In genomic region chr2:203237501-203238238, GRCh38 we compare ENCODE assay signal across 9 cellular contexts. TPM values are rescaled to one million over a fixed set of nuclear protein-coding genes. Genes with fewer than 3 reads are reported as not detected.
DNase-seq lines count a peak whose midpoint lies in the region; ATAC-seq, FAIRE-seq and TF ChIP-seq lines count a peak whose summit lies in the region.
"Had no signal": no experiment of that assay in that cellular context is flagged by ENCODE, and none has a peak within 500 bp of the region (broad histone marks: within the 10 kb centered on the region; RNA-seq: fewer than 3 reads in every experiment).

No MANE protein-coding gene starts in this region.

- H3K9me3 Mint-ChIP-seq in activated naive CD4-positive, alpha-beta T cell treated with anti-CD3 and anti-CD28 coated beads for 36 hours = no peaks in the 10 kb centered on the region
- H3K9me3 Mint-ChIP-seq in activated CD4-positive, alpha-beta memory T cell treated with anti-CD3 and anti-CD28 coated beads for 36 hours = no peaks in the 10 kb centered on the region
- no peaks in the 10 kb centered on the region for H3K9me3 Mint-ChIP-seq in type B pancreatic cell

- FAIRE-seq in GM19239 (lab: Jason Lieb, UNC) = no peak

- H3K4me1 ChIP-seq in right lobe of liver = peaks cover 0 to 15% (median 4%) of the 10 kb centered on the region in 4 donors

- no peaks in the 10 kb centered on the region for H3K9me3 ChIP-seq in right lobe of liver

- WGBS in right lobe of liver (ENCODE audit: insufficient coverage, low coverage, low lambda C conversion rate, missing lambda C conversion rate) = 95% methylated on average over 14 of the region's 15 CpGs

- TF ChIP-seq POLR2A in right lobe of liver (IDR thresholded peaks at IDR 0.05) = no peak

- H3K4me3 ChIP-seq in right lobe of liver = peak overlapping the region in 2 of 3 donors; percentile 75 to 95

- no peaks in the 10 kb centered on the region for H3K27me3 Mint-ChIP-seq in activated naive CD4-positive, alpha-beta T cell treated with anti-CD3 and anti-CD28 coated beads for 36 hours (ENCODE audit: low read depth)
- no peaks in the 10 kb centered on the region for H3K27me3 Mint-ChIP-seq in activated CD4-positive, alpha-beta memory T cell treated with anti-CD3 and anti-CD28 coated beads for 36 hours
- H3K27me3 Mint-ChIP-seq in type B pancreatic cell = no peaks in the 10 kb centered on the region

- ATAC-seq in right lobe of liver = no peak
- ATAC-seq in GM21576 (IDR thresholded peaks at IDR 0.05; ENCODE audit: unreplicated experiment) = no peak
- no peak for ATAC-seq in HG02938 (IDR thresholded peaks at IDR 0.05; ENCODE audit: unreplicated experiment)

- peaks cover 30% of the 10 kb centered on the region for H3K4me1 Mint-ChIP-seq in activated naive CD4-positive, alpha-beta T cell treated with anti-CD3 and anti-CD28 coated beads for 36 hours (ENCODE audit: low read depth)
- peaks cover 27% of the 10 kb centered on the region for H3K4me1 Mint-ChIP-seq in activated CD4-positive, alpha-beta memory T cell treated with anti-CD3 and anti-CD28 coated beads for 36 hours (ENCODE audit: low read depth)
- H3K4me1 Mint-ChIP-seq in type B pancreatic cell (ENCODE audit: unreplicated experiment) = peaks cover 11% of the 10 kb centered on the region

- peaks cover 0 to 2% (median 0%) of the 10 kb centered on the region in 4 donors for H3K36me3 ChIP-seq in right lobe of liver

- H3K27me3 ChIP-seq in right lobe of liver = no peaks in the 10 kb centered on the region

- CTCF ChIA-PET in activated naive CD4-positive, alpha-beta T cell treated with anti-CD3 and anti-CD28 coated beads for 36 hours (lab: Charles Lee) = interaction anchor here (2.2 kb wide), 1 partner anchor 11 kb away, joined by 6 read pairs; no protein-coding TSS in a partner anchor
- CTCF ChIA-PET in activated CD4-positive, alpha-beta memory T cell treated with anti-CD3 and anti-CD28 coated beads for 36 hours (lab: Charles Lee) = interaction anchor here (0.6 to 2.6 kb wide), 4 partner anchors 11 to 1113 kb away, joined by 3 to 15 read pairs (median 6); partner anchors contain the start of gene WDR12

- H3K27ac ChIP-seq in right lobe of liver = no peak overlapping the region

- POLR2A ChIA-PET in activated CD4-positive, alpha-beta memory T cell treated with anti-CD3 and anti-CD28 coated beads for 36 hours (lab: Charles Lee) = interaction anchor here (1.2 to 1.7 kb wide), 3 partner anchors 327 to 697 kb away, joined by 3 to 16 read pairs (median 5); partner anchors contain the start of genes CARF and WDR12

- peaks cover 16% of the 10 kb centered on the region for H3K36me3 Mint-ChIP-seq in activated naive CD4-positive, alpha-beta T cell treated with anti-CD3 and anti-CD28 coated beads for 36 hours (ENCODE audit: low read depth)
- peaks cover 14% of the 10 kb centered on the region for H3K36me3 Mint-ChIP-seq in activated CD4-positive, alpha-beta memory T cell treated with anti-CD3 and anti-CD28 coated beads for 36 hours
- H3K36me3 Mint-ChIP-seq in type B pancreatic cell = peaks cover 18% of the 10 kb centered on the region

- peak overlapping the region; percentile 98 for H3K27ac Mint-ChIP-seq in activated naive CD4-positive, alpha-beta T cell treated with anti-CD3 and anti-CD28 coated beads for 36 hours
- peak overlapping the region; percentile 94 for H3K27ac Mint-ChIP-seq in activated CD4-positive, alpha-beta memory T cell treated with anti-CD3 and anti-CD28 coated beads for 36 hours
- H3K27ac Mint-ChIP-seq in type B pancreatic cell = no peak overlapping the region

- TF ChIP-seq CTCF in right lobe of liver (IDR thresholded peaks at IDR 0.05) = no peak
- TF ChIP-seq CTCF in type B pancreatic cell (conservative IDR thresholded peaks at IDR 0.05) = no peak

- peak overlapping the region; percentile 94 for H3K4me3 Mint-ChIP-seq in activated naive CD4-positive, alpha-beta T cell treated with anti-CD3 and anti-CD28 coated beads for 36 hours
- H3K4me3 Mint-ChIP-seq in activated CD4-positive, alpha-beta memory T cell treated with anti-CD3 and anti-CD28 coated beads for 36 hours = peak overlapping the region; percentile 86
- peak overlapping the region; percentile 97 for H3K4me3 Mint-ChIP-seq in type B pancreatic cell

- intact Hi-C loops in activated naive CD4-positive, alpha-beta T cell treated with anti-CD3 and anti-CD28 coated beads for 36 hours (cut with micrococcal nuclease) = loop anchor here (1.0 to 10.0 kb wide), 11 partner anchors 297 to 1205 kb away; partner anchors contain the start of genes FAM117B, FZD7, ICA1L and NOP58
- intact Hi-C loops in activated CD4-positive, alpha-beta memory T cell treated with anti-CD3 and anti-CD28 coated beads for 36 hours (cut with micrococcal nuclease) = loop anchor here (1.0 to 10.0 kb wide), 6 partner anchors 326 to 861 kb away; partner anchors contain the start of genes BMPR2, ICA1L and WDR12
- intact Hi-C loops in right lobe of liver (cut with DNase I) = no loop called here

- no peak for DNase-seq in activated naive CD4-positive, alpha-beta T cell treated with anti-CD3 and anti-CD28 coated beads for 36 hours
- no peak for DNase-seq in activated naive CD4-positive, alpha-beta T cell treated with Interleukin-2 at 50 U/mL for 16 hours
- DNase-seq in activated CD4-positive, alpha-beta memory T cell treated with anti-CD3 and anti-CD28 coated beads for 36 hours = no peak
- no peak for DNase-seq in right lobe of liver
- DNase-seq in type B pancreatic cell (ENCODE audit: extremely low spot score, unreplicated experiment) = no peak
- no peak for DNase-seq in GM19239 (ENCODE audit: insufficient read length, low spot score)
- DNase-seq: activated CD8-positive, alpha-beta memory T cell treated with anti-CD3 and anti-CD28 coated beads, Interleukin-2, amount 50 U/mL, for 48 hours had no signal

RNA-seq across cellular contexts. Expression of gene CYP20A1, which starts 1.1 kb away (rescaled TPM):
- 10 to 100 TPM; 12.0 to 12.2 TPM for total RNA-seq in activated naive CD4-positive, alpha-beta T cell treated with anti-CD3 and anti-CD28 coated beads for 36 hours
- total RNA-seq in activated CD4-positive, alpha-beta memory T cell treated with anti-CD3 and anti-CD28 coated beads for 36 hours = 10 to 100 TPM; 22.1 to 24.4 TPM
- total RNA-seq in right lobe of liver = 10 to 100 TPM; 13.1 to 20.8 (median 16.4) TPM
- total RNA-seq in type B pancreatic cell (ENCODE audit: low replicate concordance) = 16.4 and 24.4 TPM in 2 replicates

Comparison
In these comparisons a context has a peak if more than half of its experiments do, and no peak if none do; other contexts are left out.
1. intact Hi-C loops: an anchor here in activated naive CD4-positive, alpha-beta T cell treated with anti-CD3 and anti-CD28 coated beads for 36 hours (1.0 to 10.0 kb wide) and activated CD4-positive, alpha-beta memory T cell treated with anti-CD3 and anti-CD28 coated beads for 36 hours (1.0 to 10.0 kb wide); none called in right lobe of liver.